Comparison of ENCODE assay signal across 19 cellular contexts in genomic region chr10:511849-512191, GRCh38.
DNase-seq lines count a peak whose midpoint lies in the region; ATAC-seq, FAIRE-seq and TF ChIP-seq lines count a peak whose summit lies in the region.
"Had no signal": no experiment of that assay in that cellular context is flagged by ENCODE, and none has a peak within 500 bp of the region (broad histone marks: within the 10 kb centered on the region; RNA-seq: fewer than 3 reads in every experiment).

No MANE protein-coding gene starts in this region.

- H3K36me3 Mint-ChIP-seq in glutamatergic neuron (ENCODE audit: unreplicated experiment) (peaks cover 8% of the 10 kb centered on the region), osteocyte (ENCODE audit: unreplicated experiment) (peaks cover 4% of the 10 kb centered on the region)
- H3K36me3 Mint-ChIP-seq: activated naive CD4-positive, alpha-beta T cell treated with anti-CD3 and anti-CD28 coated beads, Interleukin-2, amount 10 ng/mL, durations not matched to agents 7 days and 5 days; naive thymus-derived CD4-positive, alpha-beta T cell had no signal

- TF ChIP-seq POLR2A in upper lobe of left lung (IDR thresholded peaks at IDR 0.05): no peak

- POLR2A ChIA-PET in Panc1 (lab: Charles Lee): no interaction called here

- H3K27me3 Mint-ChIP-seq in glutamatergic neuron (ENCODE audit: unreplicated experiment): peaks cover 16% of the 10 kb centered on the region
- no peaks in the 10 kb centered on the region for H3K27me3 Mint-ChIP-seq in osteocyte (ENCODE audit: unreplicated experiment)

- H3K36me3 ChIP-seq in Panc1 (ENCODE audit: control insufficient read depth, insufficient read depth, low read length) (no peaks in the 10 kb centered on the region), upper lobe of left lung (no peaks in the 10 kb centered on the region)

- H3K4me3 ChIP-seq in Panc1 (ENCODE audit: low read depth in 2 of 2, low read length in 2 of 2): peak overlapping the region in 1 of 2 experiments; percentile 13; a peak in 3 of 4 replicates
- H3K4me3 ChIP-seq in upper lobe of left lung: no peak overlapping the region
- H3K4me3 ChIP-seq: SJSA1 had no signal

- in situ Hi-C loops in Panc1 (cut with HindIII; ENCODE audit: low pct_unique_long_range_greater_than_20kb, low sequenced_read_pairs): no loop called here

- ATAC-seq in Panc1 (peak; percentile 4; the same call in 1 of the 2 replicates), upper lobe of left lung (ENCODE audit: low FRiP score in 2 of 2) (no peak)
- ATAC-seq: naive thymus-derived CD4-positive, alpha-beta T cell had no signal

- CTCF ChIA-PET in Panc1 (lab: Charles Lee): interaction anchor here (1.7 kb wide), 1 partner anchor 277 kb away, joined by 5 read pairs; no protein-coding TSS in a partner anchor

- no peak for FAIRE-seq in RCC 7860 (lab: Jason Lieb, UNC)
- no peak for FAIRE-seq in frontal cortex (lab: Jason Lieb, UNC)
- FAIRE-seq: D721Med had no signal

- H3K4me1 ChIP-seq in Panc1 (ENCODE audit: control insufficient read depth, insufficient read depth, low read length) (peaks cover 14% of the 10 kb centered on the region), upper lobe of left lung (peaks cover 0 to 19% (median 4%) of the 10 kb centered on the region in 4 donors)

- WGBS in upper lobe of left lung, 2 donors: 52 to 69% methylated on average over 14 of the region's 14 CpGs

- no peak for TF ChIP-seq EP300 in upper lobe of left lung (IDR thresholded peaks at IDR 0.05)

- TF ChIP-seq CTCF in Panc1 (IDR thresholded peaks at IDR 0.05) (no peak), glutamatergic neuron (IDR thresholded peaks at IDR 0.05; ENCODE audit: partially characterized antibody, unreplicated experiment) (no peak), osteocyte (IDR thresholded peaks at IDR 0.05) (no peak), upper lobe of left lung (IDR thresholded peaks at IDR 0.05) (no peak)

- BruUV-seq in Panc1 (replicated peaks; lab: Mats Ljungman, UMichigan): no TSS peak

- H3K9me3 Mint-ChIP-seq in glutamatergic neuron (ENCODE audit: unreplicated experiment) (peaks cover 27% of the 10 kb centered on the region), osteocyte (ENCODE audit: unreplicated experiment) (no peaks in the 10 kb centered on the region)
- H3K9me3 Mint-ChIP-seq: activated naive CD4-positive, alpha-beta T cell treated with anti-CD3 and anti-CD28 coated beads, Interleukin-2, amount 10 ng/mL, durations not matched to agents 7 days and 5 days; activated T-cell treated with anti-CD3 and anti-CD28 coated beads, Interleukin-2, amount 50 U/mL, for 4 hours; endodermal cell had no signal

- H3K4me3 Mint-ChIP-seq in glutamatergic neuron (ENCODE audit: unreplicated experiment): peak overlapping the region; percentile 38
- no peak overlapping the region for H3K4me3 Mint-ChIP-seq in osteocyte (ENCODE audit: unreplicated experiment)
- H3K4me3 Mint-ChIP-seq: activated CD8-positive, alpha-beta T cell treated with anti-CD3 and anti-CD28 coated beads, Interleukin-2, amount 10 ng/mL, durations not matched to agents 7 days and 5 days; activated naive CD4-positive, alpha-beta T cell treated with anti-CD3 and anti-CD28 coated beads, Interleukin-2, amount 10 ng/mL, durations not matched to agents 7 days and 5 days; activated T-cell treated with anti-CD3 and anti-CD28 coated beads, Interleukin-2, amount 50 U/mL, for 4 hours; endodermal cell had no signal

- no peaks in the 10 kb centered on the region for H3K27me3 ChIP-seq in Panc1 (ENCODE audit: control insufficient read depth, insufficient read depth, low read length)
- no peaks in the 10 kb centered on the region for H3K27me3 ChIP-seq in upper lobe of left lung
- H3K27me3 ChIP-seq: SJSA1 had no signal

- DNase-seq in Panc1 (ENCODE audit: low read depth, low spot score) (no peak), glutamatergic neuron (no peak), osteocyte (ENCODE audit: extremely low spot score, unreplicated experiment) (no peak), upper lobe of left lung (no peak), RCC 7860 (ENCODE audit: low spot score) (no peak), frontal cortex (ENCODE audit: low spot score in 2 of 2) (no peak), NCI-H2227 (lab: John Stamatoyannopoulos, UW; ENCODE audit: unreplicated experiment) (no peak)
- DNase-seq: activated CD8-positive, alpha-beta T cell treated with anti-CD3 and anti-CD28 coated beads, Interleukin-2, amount 10 ng/mL, durations not matched to agents 7 days and 5 days; activated naive CD4-positive, alpha-beta T cell treated with anti-CD3 and anti-CD28 coated beads, Interleukin-2, amount 10 ng/mL, durations not matched to agents 7 days and 5 days; activated T-cell treated with anti-CD3 and anti-CD28 coated beads, Interleukin-2, amount 50 U/mL, for 4 hours; endodermal cell; naive thymus-derived CD4-positive, alpha-beta T cell; NCI-H1092; NCI-H2081 treated with DMSO at 0.1 percent for 48 hours; NCI-H526; OCI-M1 had no signal

- H3K4me1 Mint-ChIP-seq in glutamatergic neuron (ENCODE audit: low read depth, unreplicated experiment) (peaks cover 50% of the 10 kb centered on the region), osteocyte (ENCODE audit: unreplicated experiment) (peaks cover 10% of the 10 kb centered on the region)

- H3K27ac ChIP-seq in Panc1 (ENCODE audit: low read length) (peak overlapping the region; percentile 65; the same call in 1 of the 2 replicates), upper lobe of left lung (peak overlapping the region in 3 of 4 donors; percentile 17 to 40 (median 28))
- H3K27ac ChIP-seq: KMS-11 had no signal

- intact Hi-C loops in Panc1 (cut with micrococcal nuclease; ENCODE audit: unreplicated experiment): loop anchor here (5.0 to 10.0 kb wide), 2 partner anchors 153 to 275 kb away; no protein-coding TSS in a partner anchor

- no peaks in the 10 kb centered on the region for H3K9me3 ChIP-seq in Panc1 (ENCODE audit: control insufficient read depth, insufficient read depth, low read depth, low read length)
- no peaks in the 10 kb centered on the region for H3K9me3 ChIP-seq in upper lobe of left lung
- H3K9me3 ChIP-seq: SJSA1 had no signal

- H3K27ac Mint-ChIP-seq in glutamatergic neuron (ENCODE audit: unreplicated experiment) (peak overlapping the region; percentile 88), osteocyte (ENCODE audit: unreplicated experiment) (peak overlapping the region; percentile 77)
- H3K27ac Mint-ChIP-seq: activated CD8-positive, alpha-beta T cell treated with anti-CD3 and anti-CD28 coated beads, Interleukin-2, amount 10 ng/mL, durations not matched to agents 7 days and 5 days; endodermal cell had no signal
